In the genomic region with DNA sequence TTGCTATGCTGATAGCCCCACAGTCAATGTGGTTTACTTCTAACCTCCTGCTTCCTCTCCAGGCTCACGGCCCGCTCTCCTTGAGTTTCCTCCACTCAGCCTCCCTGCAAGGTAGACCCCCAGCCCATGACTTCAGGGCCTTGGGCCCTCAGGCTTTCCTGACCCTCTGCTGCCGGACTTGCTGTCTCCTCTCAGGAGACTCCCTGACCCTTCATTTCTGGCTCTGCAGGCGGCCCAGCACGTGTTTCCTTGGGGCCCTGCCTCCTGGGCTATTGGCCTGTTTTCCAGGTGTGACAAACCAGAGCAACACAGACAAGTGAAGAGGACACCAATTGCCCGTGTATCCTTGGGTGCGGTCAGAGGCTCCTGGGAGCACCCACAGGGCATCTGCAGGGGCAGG, we compare ENCODE assay signal across 2 cellular contexts.
TF ChIP-seq lines count a peak whose summit lies in the region.

No MANE protein-coding gene starts in this region.

TF ChIP-seq in WTC11, 78 proteins besides CTCF, POLR2A, EP300 and RAD21:
- TF ChIP-seq, protein P1, sequence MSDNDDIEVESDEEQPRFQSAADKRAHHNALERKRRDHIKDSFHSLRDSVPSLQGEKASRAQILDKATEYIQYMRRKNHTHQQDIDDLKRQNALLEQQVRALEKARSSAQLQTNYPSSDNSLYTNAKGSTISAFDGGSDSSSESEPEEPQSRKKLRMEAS (CRISPR knock-in tag; IDR thresholded peaks at IDR 0.05), result peak; percentile 46; the same call in 1 of the 2 replicates
- TF ChIP-seq PRRX2 (CRISPR knock-in tag; IDR thresholded peaks at IDR 0.05), result no peak

TF ChIP-seq in HepG2, 621 proteins besides CTCF, POLR2A, EP300 and RAD21:
- TF ChIP-seq EEA1 (CRISPR knock-in tag; IDR thresholded peaks at IDR 0.05; ENCODE audit: borderline replicate concordance), result no peak
- 0 out of 2 replicates have a peak, but pooled peaks have one; percentile 4 for TF ChIP-seq ZNF326 (CRISPR knock-in tag; IDR thresholded peaks at IDR 0.05; ENCODE audit: borderline replicate concordance)
- TF ChIP-seq, protein P2, sequence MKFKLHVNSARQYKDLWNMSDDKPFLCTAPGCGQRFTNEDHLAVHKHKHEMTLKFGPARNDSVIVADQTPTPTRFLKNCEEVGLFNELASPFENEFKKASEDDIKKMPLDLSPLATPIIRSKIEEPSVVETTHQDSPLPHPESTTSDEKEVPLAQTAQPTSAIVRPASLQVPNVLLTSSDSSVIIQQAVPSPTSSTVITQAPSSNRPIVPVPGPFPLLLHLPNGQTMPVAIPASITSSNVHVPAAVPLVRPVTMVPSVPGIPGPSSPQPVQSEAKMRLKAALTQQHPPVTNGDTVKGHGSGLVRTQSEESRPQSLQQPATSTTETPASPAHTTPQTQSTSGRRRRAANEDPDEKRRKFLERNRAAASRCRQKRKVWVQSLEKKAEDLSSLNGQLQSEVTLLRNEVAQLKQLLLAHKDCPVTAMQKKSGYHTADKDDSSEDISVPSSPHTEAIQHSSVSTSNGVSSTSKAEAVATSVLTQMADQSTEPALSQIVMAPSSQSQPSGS (CRISPR knock-in tag; IDR thresholded peaks at IDR 0.05), result no peak
- TF ChIP-seq ZNF124 (CRISPR knock-in tag; IDR thresholded peaks at IDR 0.05), result no peak
- peak; percentile 61; the same call in 1 of the 2 replicates for TF ChIP-seq NRL (CRISPR knock-in tag; IDR thresholded peaks at IDR 0.05; ENCODE audit: borderline replicate concordance)
- TF ChIP-seq ZBTB38 (CRISPR knock-in tag; IDR thresholded peaks at IDR 0.05), result peak; percentile 62
- TF ChIP-seq, protein P3, sequence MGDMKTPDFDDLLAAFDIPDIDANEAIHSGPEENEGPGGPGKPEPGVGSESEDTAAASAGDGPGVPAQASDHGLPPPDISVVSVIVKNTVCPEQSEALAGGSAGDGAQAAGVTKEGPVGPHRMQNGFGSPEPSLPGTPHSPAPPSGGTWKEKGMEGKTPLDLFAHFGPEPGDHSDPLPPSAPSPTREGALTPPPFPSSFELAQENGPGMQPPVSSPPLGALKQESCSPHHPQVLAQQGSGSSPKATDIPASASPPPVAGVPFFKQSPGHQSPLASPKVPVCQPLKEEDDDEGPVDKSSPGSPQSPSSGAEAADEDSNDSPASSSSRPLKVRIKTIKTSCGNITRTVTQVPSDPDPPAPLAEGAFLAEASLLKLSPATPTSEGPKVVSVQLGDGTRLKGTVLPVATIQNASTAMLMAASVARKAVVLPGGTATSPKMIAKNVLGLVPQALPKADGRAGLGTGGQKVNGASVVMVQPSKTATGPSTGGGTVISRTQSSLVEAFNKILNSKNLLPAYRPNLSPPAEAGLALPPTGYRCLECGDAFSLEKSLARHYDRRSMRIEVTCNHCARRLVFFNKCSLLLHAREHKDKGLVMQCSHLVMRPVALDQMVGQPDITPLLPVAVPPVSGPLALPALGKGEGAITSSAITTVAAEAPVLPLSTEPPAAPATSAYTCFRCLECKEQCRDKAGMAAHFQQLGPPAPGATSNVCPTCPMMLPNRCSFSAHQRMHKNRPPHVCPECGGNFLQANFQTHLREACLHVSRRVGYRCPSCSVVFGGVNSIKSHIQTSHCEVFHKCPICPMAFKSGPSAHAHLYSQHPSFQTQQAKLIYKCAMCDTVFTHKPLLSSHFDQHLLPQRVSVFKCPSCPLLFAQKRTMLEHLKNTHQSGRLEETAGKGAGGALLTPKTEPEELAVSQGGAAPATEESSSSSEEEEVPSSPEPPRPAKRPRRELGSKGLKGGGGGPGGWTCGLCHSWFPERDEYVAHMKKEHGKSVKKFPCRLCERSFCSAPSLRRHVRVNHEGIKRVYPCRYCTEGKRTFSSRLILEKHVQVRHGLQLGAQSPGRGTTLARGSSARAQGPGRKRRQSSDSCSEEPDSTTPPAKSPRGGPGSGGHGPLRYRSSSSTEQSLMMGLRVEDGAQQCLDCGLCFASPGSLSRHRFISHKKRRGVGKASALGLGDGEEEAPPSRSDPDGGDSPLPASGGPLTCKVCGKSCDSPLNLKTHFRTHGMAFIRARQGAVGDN (CRISPR knock-in tag; IDR thresholded peaks at IDR 0.05), result peak; percentile 47
- no peak for TF ChIP-seq ATF7 (IDR thresholded peaks at IDR 0.05)
- 0 out of 2 replicates have a peak, but pooled peaks have one; percentile 23 for TF ChIP-seq ATF7 (CRISPR knock-in tag; IDR thresholded peaks at IDR 0.05)
- peak; percentile 20; the same call in 1 of the 2 replicates for TF ChIP-seq ZNF768 (CRISPR knock-in tag; IDR thresholded peaks at IDR 0.05)
- peak; percentile 72; the same call in 1 of the 2 replicates for TF ChIP-seq ZNF891 (CRISPR knock-in tag; IDR thresholded peaks at IDR 0.05)
- TF ChIP-seq, protein P4, sequence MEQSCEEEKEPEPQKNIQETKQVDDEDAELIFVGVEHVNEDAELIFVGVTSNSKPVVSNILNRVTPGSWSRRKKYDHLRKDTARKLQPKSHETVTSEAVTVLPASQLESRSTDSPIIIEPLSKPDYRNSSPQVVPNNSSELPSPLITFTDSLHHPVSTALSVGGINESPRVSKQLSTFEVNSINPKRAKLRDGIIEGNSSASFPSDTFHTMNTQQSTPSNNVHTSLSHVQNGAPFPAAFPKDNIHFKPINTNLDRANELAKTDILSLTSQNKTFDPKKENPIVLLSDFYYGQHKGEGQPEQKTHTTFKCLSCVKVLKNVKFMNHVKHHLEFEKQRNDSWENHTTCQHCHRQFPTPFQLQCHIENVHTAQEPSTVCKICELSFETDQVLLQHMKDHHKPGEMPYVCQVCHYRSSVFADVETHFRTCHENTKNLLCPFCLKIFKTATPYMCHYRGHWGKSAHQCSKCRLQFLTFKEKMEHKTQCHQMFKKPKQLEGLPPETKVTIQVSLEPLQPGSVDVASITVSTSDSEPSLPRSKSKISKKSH (CRISPR knock-in tag; IDR thresholded peaks at IDR 0.05; ENCODE audit: borderline replicate concordance), result peak; percentile 66; the same call in 1 of the 2 replicates
- no peak for TF ChIP-seq ZNF496 (CRISPR knock-in tag; IDR thresholded peaks at IDR 0.05; ENCODE audit: insufficient replicate concordance)
- TF ChIP-seq RBM39 (IDR thresholded peaks at IDR 0.05; ENCODE audit: low read depth, low read length, poor library complexity, severe bottlenecking), result peak; percentile 42
- TF ChIP-seq, protein P5, sequence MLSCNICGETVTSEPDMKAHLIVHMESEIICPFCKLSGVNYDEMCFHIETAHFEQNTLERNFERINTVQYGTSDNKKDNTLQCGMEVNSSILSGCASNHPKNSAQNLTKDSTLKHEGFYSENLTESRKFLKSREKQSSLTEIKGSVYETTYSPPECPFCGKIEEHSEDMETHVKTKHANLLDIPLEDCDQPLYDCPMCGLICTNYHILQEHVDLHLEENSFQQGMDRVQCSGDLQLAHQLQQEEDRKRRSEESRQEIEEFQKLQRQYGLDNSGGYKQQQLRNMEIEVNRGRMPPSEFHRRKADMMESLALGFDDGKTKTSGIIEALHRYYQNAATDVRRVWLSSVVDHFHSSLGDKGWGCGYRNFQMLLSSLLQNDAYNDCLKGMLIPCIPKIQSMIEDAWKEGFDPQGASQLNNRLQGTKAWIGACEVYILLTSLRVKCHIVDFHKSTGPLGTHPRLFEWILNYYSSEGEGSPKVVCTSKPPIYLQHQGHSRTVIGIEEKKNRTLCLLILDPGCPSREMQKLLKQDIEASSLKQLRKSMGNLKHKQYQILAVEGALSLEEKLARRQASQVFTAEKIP (CRISPR knock-in tag; IDR thresholded peaks at IDR 0.05; ENCODE audit: borderline replicate concordance), result no peak
- no peak for TF ChIP-seq PHF21A (CRISPR knock-in tag; IDR thresholded peaks at IDR 0.05)
- 0 out of 2 replicates have a peak, but pooled peaks have one; percentile 23 for TF ChIP-seq MYC (CRISPR knock-in tag; IDR thresholded peaks at IDR 0.05; ENCODE audit: borderline replicate concordance)
- TF ChIP-seq ZNF674 (CRISPR knock-in tag; IDR thresholded peaks at IDR 0.05; ENCODE audit: low read depth), result no peak
- TF ChIP-seq ZNF619 (CRISPR knock-in tag; IDR thresholded peaks at IDR 0.05), result 0 out of 2 replicates have a peak, but pooled peaks have one; percentile 54
- no peak for TF ChIP-seq ZFY (CRISPR knock-in tag; IDR thresholded peaks at IDR 0.05)
- TF ChIP-seq, protein P6, sequence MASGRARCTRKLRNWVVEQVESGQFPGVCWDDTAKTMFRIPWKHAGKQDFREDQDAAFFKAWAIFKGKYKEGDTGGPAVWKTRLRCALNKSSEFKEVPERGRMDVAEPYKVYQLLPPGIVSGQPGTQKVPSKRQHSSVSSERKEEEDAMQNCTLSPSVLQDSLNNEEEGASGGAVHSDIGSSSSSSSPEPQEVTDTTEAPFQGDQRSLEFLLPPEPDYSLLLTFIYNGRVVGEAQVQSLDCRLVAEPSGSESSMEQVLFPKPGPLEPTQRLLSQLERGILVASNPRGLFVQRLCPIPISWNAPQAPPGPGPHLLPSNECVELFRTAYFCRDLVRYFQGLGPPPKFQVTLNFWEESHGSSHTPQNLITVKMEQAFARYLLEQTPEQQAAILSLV (CRISPR knock-in tag; IDR thresholded peaks at IDR 0.05; ENCODE audit: borderline replicate concordance), result 0 out of 2 replicates have a peak, but pooled peaks have one; percentile 36
